In genomic region chr9:76516871-76517270, GRCh38 we compare ENCODE assay signal across 28 cellular contexts. TPM values are rescaled to one million over a fixed set of nuclear protein-coding genes. Genes with fewer than 3 reads are reported as not detected.
DNase-seq lines count a peak whose midpoint lies in the region; ATAC-seq and TF ChIP-seq lines count a peak whose summit lies in the region.
"Had no signal": no experiment of that assay in that cellular context is flagged by ENCODE, and none has a peak within 500 bp of the region (broad histone marks: within the 10 kb centered on the region; RNA-seq: fewer than 3 reads in every experiment).

No MANE protein-coding gene starts in this region.

- no peaks in the 10 kb centered on the region for H3K9me3 Mint-ChIP-seq in stimulated activated effector memory CD8-positive, alpha-beta T cell treated with anti-CD3 and anti-CD28 coated beads, Interleukin-12 subunit alpha, Interleukin-12 subunit beta, amount 100 ng/mL, for 72 hours
- H3K9me3 Mint-ChIP-seq: activated CD4-positive, alpha-beta T cell treated with anti-CD3 and anti-CD28 coated beads, Interleukin-2, amount 10 ng/mL, durations not matched to agents 7 days and 5 days; natural killer cell; stimulated activated memory B cell treated with anti-CD40 and anti-IgM and Interleukin-4, amounts not matched to agents 10 μg/mL and 1 μg/mL and 100 μg/mL, for 72 hours had no signal

- WGBS in right lobe of liver (ENCODE audit: insufficient coverage, low coverage, low lambda C conversion rate, missing lambda C conversion rate): 49% methylated on average over 3 of the region's 3 CpGs

- H3K9me3 ChIP-seq in right lobe of liver: no peaks in the 10 kb centered on the region
- H3K9me3 ChIP-seq: colonic mucosa, mucosa of descending colon had no signal

- no peaks in the 10 kb centered on the region for H3K4me1 ChIP-seq in right lobe of liver
- H3K4me1 ChIP-seq: colonic mucosa, gastroesophageal sphincter had no signal

- H3K27me3 ChIP-seq in right lobe of liver: no peaks in the 10 kb centered on the region
- H3K27me3 ChIP-seq: BLaER1 treated with 17β-estradiol and CSF1 and Interleukin-3, amounts not matched to agents 10 nM and 100 nM; cardiac muscle cell; colonic mucosa had no signal

- no peak for TF ChIP-seq CTCF in right lobe of liver (IDR thresholded peaks at IDR 0.05)

- no peaks in the 10 kb centered on the region for H3K36me3 Mint-ChIP-seq in stimulated activated effector memory CD8-positive, alpha-beta T cell treated with anti-CD3 and anti-CD28 coated beads, Interleukin-12 subunit alpha, Interleukin-12 subunit beta, amount 100 ng/mL, for 72 hours
- H3K36me3 Mint-ChIP-seq: activated naive CD8-positive, alpha-beta T cell treated with anti-CD3 and anti-CD28 coated beads for 36 hours; stimulated activated memory B cell treated with anti-CD40 and anti-IgM and Interleukin-4, amounts not matched to agents 10 μg/mL and 1 μg/mL and 100 μg/mL, for 72 hours; type B pancreatic cell had no signal

- ATAC-seq in GM18868 (IDR thresholded peaks at IDR 0.05; ENCODE audit: unreplicated experiment) (peak; percentile 70), HG02884 (IDR thresholded peaks at IDR 0.05; ENCODE audit: unreplicated experiment) (peak; percentile 77), HG03521 (IDR thresholded peaks at IDR 0.05; ENCODE audit: unreplicated experiment) (peak; percentile 56), right lobe of liver (no peak)
- ATAC-seq in stimulated activated effector memory CD8-positive, alpha-beta T cell treated with anti-CD3 and anti-CD28 coated beads, Interleukin-12 subunit alpha, Interleukin-12 subunit beta, amount 100 ng/mL, for 72 hours: peak; percentile 73
- ATAC-seq: gastroesophageal sphincter; mucosa of descending colon; natural killer cell; stimulated activated memory B cell treated with anti-CD40 and anti-IgM and Interleukin-4, amounts not matched to agents 10 μg/mL and 1 μg/mL and 100 μg/mL, for 72 hours had no signal

- TF ChIP-seq POLR2A in right lobe of liver (IDR thresholded peaks at IDR 0.05): no peak

- peak overlapping the region; percentile 2 for H3K4me3 Mint-ChIP-seq in stimulated activated effector memory CD8-positive, alpha-beta T cell treated with anti-CD3 and anti-CD28 coated beads, Interleukin-12 subunit alpha, Interleukin-12 subunit beta, amount 100 ng/mL, for 72 hours
- H3K4me3 Mint-ChIP-seq: activated CD4-positive, alpha-beta T cell treated with anti-CD3 and anti-CD28 coated beads, Interleukin-2, amount 10 ng/mL, durations not matched to agents 7 days and 5 days; activated naive CD8-positive, alpha-beta T cell treated with anti-CD3 and anti-CD28 coated beads for 36 hours; natural killer cell; stimulated activated memory B cell treated with anti-CD40 and anti-IgM and Interleukin-4, amounts not matched to agents 10 μg/mL and 1 μg/mL and 100 μg/mL, for 72 hours; type B pancreatic cell had no signal

- H3K4me3 ChIP-seq in right lobe of liver: no peak overlapping the region
- H3K4me3 ChIP-seq: BLaER1 treated with 17β-estradiol and CSF1 and Interleukin-3, amounts not matched to agents 10 nM and 100 nM; cardiac muscle cell; colonic mucosa; gastroesophageal sphincter; mucosa of descending colon had no signal

- peaks cover 16% of the 10 kb centered on the region for H3K4me1 Mint-ChIP-seq in stimulated activated effector memory CD8-positive, alpha-beta T cell treated with anti-CD3 and anti-CD28 coated beads, Interleukin-12 subunit alpha, Interleukin-12 subunit beta, amount 100 ng/mL, for 72 hours
- H3K4me1 Mint-ChIP-seq: activated CD4-positive, alpha-beta T cell treated with anti-CD3 and anti-CD28 coated beads, Interleukin-2, amount 10 ng/mL, durations not matched to agents 7 days and 5 days; activated naive CD8-positive, alpha-beta T cell treated with anti-CD3 and anti-CD28 coated beads for 36 hours had no signal

- DNase-seq in stimulated activated effector memory CD8-positive, alpha-beta T cell treated with anti-CD3 and anti-CD28 coated beads, Interleukin-12 subunit alpha, Interleukin-12 subunit beta, amount 100 ng/mL, for 72 hours (ENCODE audit: low spot score in 2 of 2): no peak
- DNase-seq in right lobe of liver (no peak), germinal center (ENCODE audit: low spot score) (no peak)
- DNase-seq in stimulated activated naive CD4-positive, alpha-beta T cell treated with Interleukin-2 at 50 U/mL for 16 hours (lab: John Stamatoyannopoulos, UW): no peak
- DNase-seq: activated CD4-positive, alpha-beta T cell treated with anti-CD3 and anti-CD28 coated beads, Interleukin-2, amount 10 ng/mL, durations not matched to agents 7 days and 5 days; activated gamma-delta T cell; activated naive CD8-positive, alpha-beta T cell treated with anti-CD3 and anti-CD28 coated beads for 36 hours; activated T-cell treated with anti-CD3 and anti-CD28 coated beads, Interleukin-2, amount 50 U/mL, for 1 hour; colonic mucosa; effector CD4-positive, alpha-beta T cell; H7; hippocampal formation; natural killer cell; NCI-H146; NCI-H446 treated with DMSO at 0.1 percent for 48 hours; NCI-H774; occipital lobe; SW 1271; WERI-Rb-1 had no signal

- intact Hi-C loops in right lobe of liver (cut with DNase I): no loop called here

- no peaks in the 10 kb centered on the region for H3K36me3 ChIP-seq in right lobe of liver
- H3K36me3 ChIP-seq: cardiac muscle cell, colonic mucosa, gastroesophageal sphincter, WERI-Rb-1 had no signal

- no peak overlapping the region for H3K27ac Mint-ChIP-seq in stimulated activated effector memory CD8-positive, alpha-beta T cell treated with anti-CD3 and anti-CD28 coated beads, Interleukin-12 subunit alpha, Interleukin-12 subunit beta, amount 100 ng/mL, for 72 hours
- H3K27ac Mint-ChIP-seq: activated CD4-positive, alpha-beta T cell treated with anti-CD3 and anti-CD28 coated beads, Interleukin-2, amount 10 ng/mL, durations not matched to agents 7 days and 5 days; activated naive CD8-positive, alpha-beta T cell treated with anti-CD3 and anti-CD28 coated beads for 36 hours; stimulated activated memory B cell treated with anti-CD40 and anti-IgM and Interleukin-4, amounts not matched to agents 10 μg/mL and 1 μg/mL and 100 μg/mL, for 72 hours; type B pancreatic cell had no signal

- no peak overlapping the region for H3K27ac ChIP-seq in right lobe of liver
- H3K27ac ChIP-seq: BLaER1 treated with 17β-estradiol and CSF1 and Interleukin-3, amounts not matched to agents 10 nM and 100 nM; cardiac muscle cell; colonic mucosa; gastroesophageal sphincter; WERI-Rb-1 had no signal

RNA-seq across cellular contexts. Expression of gene GCNT1, which starts 57.9 kb away (rescaled TPM):
- 1 to 10 TPM; 1.1 to 3.6 (median 2.7) TPM for total RNA-seq in right lobe of liver

Comparison
In these comparisons a context has a peak if more than half of its experiments do, and no peak if none do; other contexts are left out.
1. ATAC-seq: peak in GM18868 (single experiment), HG02884 (single experiment), HG03521 (single experiment) and stimulated activated effector memory CD8-positive, alpha-beta T cell treated with anti-CD3 and anti-CD28 coated beads, Interleukin-12 subunit alpha, Interleukin-12 subunit beta, amount 100 ng/mL, for 72 hours (single experiment); none in right lobe of liver (0 of 4).